In genomic region chr20:32210206-32210605, GRCh38 we compare ENCODE assay signal across 14 cellular contexts. TPM values are rescaled to one million over a fixed set of nuclear protein-coding genes. Genes with fewer than 3 reads are reported as not detected.
A peak's percentile ranks its signal among the peaks of the same experiment; 100 is the strongest.
DNase-seq lines count a peak whose midpoint lies in the region; ATAC-seq and TF ChIP-seq lines count a peak whose summit lies in the region.
"Had no signal": no experiment of that assay in that cellular context is flagged by ENCODE, and none has a peak within 500 bp of the region (broad histone marks: within the 10 kb centered on the region; RNA-seq: fewer than 3 reads in every experiment).

No MANE protein-coding gene starts in this region.

- H3K27ac Mint-ChIP-seq in T-helper 2 cell treated with Interferon-gamma antibody and Interleukin-4, amounts not matched to agents 5 μg/mL and 100 μg/mL, for 36 hours = peak overlapping the region; percentile 4
- peak overlapping the region; percentile 87 for H3K27ac Mint-ChIP-seq in T-helper 17 cell
- H3K27ac Mint-ChIP-seq in progenitor cell of endocrine pancreas = peak overlapping the region; percentile 3

- no peak overlapping the region for H3K4me3 ChIP-seq in epithelial cell of esophagus (ENCODE audit: low read length)
- H3K4me3 ChIP-seq: adrenal gland, dorsolateral prefrontal cortex had no signal

- no peaks in the 10 kb centered on the region for H3K9me3 ChIP-seq in T-helper 17 cell (ENCODE audit: control insufficient read depth, low read length, poor library complexity, severe bottlenecking)
- H3K9me3 ChIP-seq: adrenal gland had no signal

- H3K27me3 Mint-ChIP-seq in T-helper 2 cell treated with Interferon-gamma antibody and Interleukin-4, amounts not matched to agents 5 μg/mL and 100 μg/mL, for 36 hours (ENCODE audit: low read depth) = no peaks in the 10 kb centered on the region
- H3K27me3 Mint-ChIP-seq in T-helper 17 cell = no peaks in the 10 kb centered on the region
- H3K27me3 Mint-ChIP-seq in progenitor cell of endocrine pancreas = no peaks in the 10 kb centered on the region

- H3K4me3 Mint-ChIP-seq in T-helper 2 cell treated with Interferon-gamma antibody and Interleukin-4, amounts not matched to agents 5 μg/mL and 100 μg/mL, for 36 hours = peak overlapping the region; percentile 39
- H3K4me3 Mint-ChIP-seq in T-helper 17 cell (peak overlapping the region; percentile 45), progenitor cell of endocrine pancreas (ENCODE audit: low read depth) (no peak overlapping the region)

- ATAC-seq in T-helper 17 cell = no peak
- ATAC-seq in HG03196 (IDR thresholded peaks at IDR 0.05; ENCODE audit: unreplicated experiment) = no peak
- ATAC-seq in GM21515 (IDR thresholded peaks at IDR 0.05; ENCODE audit: unreplicated experiment) = no peak
- ATAC-seq: SK-N-SH treated with all-trans-retinoic acid at 6 μM for 48 hours had no signal

- no peak for DNase-seq in T-helper 2 cell treated with Interferon-gamma antibody and Interleukin-4, amounts not matched to agents 5 μg/mL and 100 μg/mL, for 36 hours (ENCODE audit: low spot score)
- DNase-seq in T-helper 2 cell = no peak
- no peak for DNase-seq in T-helper 17 cell
- peak; percentile 43 for DNase-seq in epithelial cell of esophagus (ENCODE audit: low read depth)
- no peak for DNase-seq in progenitor cell of endocrine pancreas (ENCODE audit: low spot score, unreplicated experiment)
- DNase-seq in SKM-1 (lab: John Stamatoyannopoulos, UW; ENCODE audit: unreplicated experiment) = no peak
- DNase-seq: activated CD4-positive, alpha-beta T cell treated with anti-CD3 and anti-CD28 coated beads for 48 hours; adrenal gland; dorsolateral prefrontal cortex; NCI-H1092; NCI-H2227 treated with DMSO at 0.1 percent for 48 hours had no signal

- TF ChIP-seq CTCF in epithelial cell of esophagus (IDR thresholded peaks at IDR 0.05; ENCODE audit: insufficient read depth, low read depth, low read length, missing control alignments) (no peak), progenitor cell of endocrine pancreas (IDR thresholded peaks at IDR 0.05; ENCODE audit: unreplicated experiment) (no peak)

- no peaks in the 10 kb centered on the region for H3K9me3 Mint-ChIP-seq in T-helper 2 cell treated with Interferon-gamma antibody and Interleukin-4, amounts not matched to agents 5 μg/mL and 100 μg/mL, for 36 hours
- H3K9me3 Mint-ChIP-seq in progenitor cell of endocrine pancreas (ENCODE audit: low read depth) = no peaks in the 10 kb centered on the region

- peaks cover 45% of the 10 kb centered on the region for H3K4me1 Mint-ChIP-seq in T-helper 2 cell treated with Interferon-gamma antibody and Interleukin-4, amounts not matched to agents 5 μg/mL and 100 μg/mL, for 36 hours (ENCODE audit: low read depth)
- peaks cover 49% of the 10 kb centered on the region for H3K4me1 Mint-ChIP-seq in T-helper 17 cell
- peaks cover 30% of the 10 kb centered on the region for H3K4me1 Mint-ChIP-seq in progenitor cell of endocrine pancreas (ENCODE audit: low read depth)

- peaks cover 39% of the 10 kb centered on the region for H3K36me3 Mint-ChIP-seq in T-helper 2 cell treated with Interferon-gamma antibody and Interleukin-4, amounts not matched to agents 5 μg/mL and 100 μg/mL, for 36 hours (ENCODE audit: low read depth)
- H3K36me3 Mint-ChIP-seq in T-helper 17 cell (ENCODE audit: low read depth) = peaks cover 7% of the 10 kb centered on the region
- peaks cover 14% of the 10 kb centered on the region for H3K36me3 Mint-ChIP-seq in progenitor cell of endocrine pancreas (ENCODE audit: insufficient read depth)

RNA-seq across cellular contexts. Expression of gene POFUT1, which starts 2.5 kb away (rescaled TPM):
- total RNA-seq in T-helper 17 cell (10 to 100 TPM; 11.1 to 13.6 TPM), progenitor cell of endocrine pancreas (48.7 and 49.8 TPM in 2 replicates)

RNA-seq across cellular contexts. Expression of gene PLAGL2, which starts 2.7 kb away (rescaled TPM):
- total RNA-seq in T-helper 17 cell (10 to 100 TPM; 14.9 to 18.9 TPM), progenitor cell of endocrine pancreas (57.1 and 59.3 TPM in 2 replicates)

Comparison
In these comparisons a context has a peak if more than half of its experiments do, and no peak if none do; other contexts are left out.
1. H3K27ac Mint-ChIP-seq: peak in every context shown above with its lines; median percentile 87 in T-helper 17 cell; 4 in T-helper 2 cell treated with Interferon-gamma antibody and Interleukin-4, amounts not matched to agents 5 μg/mL and 100 μg/mL, for 36 hours; 3 in progenitor cell of endocrine pancreas.